ENCODE assay signal across 17 cellular contexts in the genomic region with DNA sequence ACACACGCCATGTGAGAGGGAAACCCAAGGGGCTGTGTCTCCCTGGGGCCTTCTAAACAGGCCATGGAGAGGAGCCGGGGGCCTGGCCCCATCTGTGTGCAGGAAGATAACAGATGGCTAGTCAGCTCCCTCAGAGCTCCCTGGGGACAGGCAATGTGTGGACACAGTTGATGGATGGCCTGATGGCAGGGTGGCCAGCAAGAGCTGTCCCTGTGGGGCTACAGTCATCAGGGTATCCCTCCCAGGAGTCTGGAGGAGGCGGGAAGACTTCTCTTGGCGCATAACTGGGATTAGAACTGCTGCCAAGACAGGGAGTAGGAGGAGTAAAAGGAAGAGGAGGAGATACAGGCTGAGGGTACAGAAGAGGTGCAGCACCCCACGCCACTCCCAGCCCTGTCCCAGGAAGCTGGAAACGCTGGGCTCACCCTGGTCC. TPM values are rescaled to one million over a fixed set of nuclear protein-coding genes. Genes with fewer than 3 reads are reported as not detected.
DNase-seq lines count a peak whose midpoint lies in the region; ATAC-seq, FAIRE-seq and TF ChIP-seq lines count a peak whose summit lies in the region.
"Had no signal": no experiment of that assay in that cellular context is flagged by ENCODE, and none has a peak within 500 bp of the region (broad histone marks: within the 10 kb centered on the region; RNA-seq: fewer than 3 reads in every experiment).

No MANE protein-coding gene starts in this region.

- H3K9ac ChIP-seq in BLaER1, result peak overlapping the region; percentile 25; the same call in 1 of the 2 replicates
- peak overlapping the region; percentile 21 to 79; a peak in 2 of 4 replicates for H3K9ac ChIP-seq in K562 (ENCODE audit: insufficient read depth in 1 of 2, low read depth in 2 of 2, low read length in 2 of 2)

- no peaks in the 10 kb centered on the region for H3K9me3 Mint-ChIP-seq in stimulated activated naive B cell treated with anti-CD40 and anti-IgM and Interleukin-4, amounts not matched to agents 10 μg/mL and 1 μg/mL and 100 μg/mL, for 72 hours
- H3K9me3 Mint-ChIP-seq: activated naive CD4-positive, alpha-beta T cell treated with anti-CD3 and anti-CD28 coated beads, Interleukin-2, amount 10 ng/mL, durations not matched to agents 7 days and 5 days; GM23338; natural killer cell treated with Interleukin-12 subunit alpha and Interleukin-12 subunit beta and Interleukin-15 and Interleukin-18, amount 100 ng/mL, for 72 hours had no signal

- TF ChIP-seq CTCF in K562 (IDR thresholded peaks at IDR 0.05 in 2 of 3, conservative IDR thresholded peaks at IDR 0.05 in 1 of 3; ENCODE audit: insufficient read depth in 2 of 3, low read depth in 1 of 3, low read length in 3 of 3), result no peak

- peak in 1 of 2 experiments; percentile 33; a peak in 1 of 4 replicates for TF ChIP-seq RAD21 in K562 (CRISPR knock-in tag; conservative IDR thresholded peaks at IDR 0.05 in 1 of 2, IDR thresholded peaks at IDR 0.05 in 1 of 2)

- H3K4me1 ChIP-seq in BLaER1 (peaks cover 69% of the 10 kb centered on the region), K562 (replicated peaks in 1 of 2; ENCODE audit: control insufficient read depth in 2 of 2, insufficient read depth in 2 of 2, low read length in 2 of 2) (peaks cover 38 to 48% of the 10 kb centered on the region in 2 experiments)

- peak overlapping the region; percentile 69 for H3K4me2 ChIP-seq in BLaER1
- peak overlapping the region; percentile 69 for H3K4me2 ChIP-seq in K562 (ENCODE audit: insufficient read depth, low read length)
- H3K4me2 ChIP-seq: GM23338 had no signal

- WGBS in K562 (ENCODE audit: insufficient coverage, low coverage, missing lambda C conversion rate), result 7% methylated on average over 6 of the region's 6 CpGs

- ATAC-seq in K562, result peak; percentile 96
- ATAC-seq in stimulated activated naive B cell treated with anti-CD40 and anti-IgM and Interleukin-4, amounts not matched to agents 10 μg/mL and 1 μg/mL and 100 μg/mL, for 72 hours (replicated peaks), result no peak
- no peak for ATAC-seq in HG03045 (IDR thresholded peaks at IDR 0.05; ENCODE audit: unreplicated experiment)
- ATAC-seq: activated CD4-positive, alpha-beta T cell treated with anti-CD3 and anti-CD28 coated beads for 36 hours; GM23338 had no signal

- no peak overlapping the region for H3K4me3 Mint-ChIP-seq in stimulated activated naive B cell treated with anti-CD40 and anti-IgM and Interleukin-4, amounts not matched to agents 10 μg/mL and 1 μg/mL and 100 μg/mL, for 72 hours
- H3K4me3 Mint-ChIP-seq: activated CD4-positive, alpha-beta T cell treated with anti-CD3 and anti-CD28 coated beads for 36 hours; activated naive CD4-positive, alpha-beta T cell treated with anti-CD3 and anti-CD28 coated beads, Interleukin-2, amount 10 ng/mL, durations not matched to agents 7 days and 5 days; B cell; GM23338; natural killer cell treated with Interleukin-12 subunit alpha and Interleukin-12 subunit beta and Interleukin-15 and Interleukin-18, amount 100 ng/mL, for 72 hours had no signal

- H3K27ac ChIP-seq in BLaER1, result peak overlapping the region; percentile 73
- H3K27ac ChIP-seq in K562 (ENCODE audit: extremely low read depth, low read depth, low read length), result peak overlapping the region; percentile 58

- H3K79me2 ChIP-seq in K562 (ENCODE audit: control insufficient read depth, insufficient read depth, low read length), result peaks cover 73% of the 10 kb centered on the region

- peak; percentile 81 for TF ChIP-seq EP300 in K562 (IDR thresholded peaks at IDR 0.05; ENCODE audit: low read length)

- no peak for TF ChIP-seq POLR2A in K562 (conservative IDR thresholded peaks at IDR 0.05)

- H3K27ac Mint-ChIP-seq in stimulated activated naive B cell treated with anti-CD40 and anti-IgM and Interleukin-4, amounts not matched to agents 10 μg/mL and 1 μg/mL and 100 μg/mL, for 72 hours, result no peak overlapping the region
- H3K27ac Mint-ChIP-seq: activated CD4-positive, alpha-beta T cell treated with anti-CD3 and anti-CD28 coated beads for 36 hours; activated naive CD4-positive, alpha-beta T cell treated with anti-CD3 and anti-CD28 coated beads, Interleukin-2, amount 10 ng/mL, durations not matched to agents 7 days and 5 days; B cell; GM23338; natural killer cell treated with Interleukin-12 subunit alpha and Interleukin-12 subunit beta and Interleukin-15 and Interleukin-18, amount 100 ng/mL, for 72 hours had no signal

- H4K20me1 ChIP-seq in BLaER1 (peaks cover 67% of the 10 kb centered on the region), K562 (replicated peaks; ENCODE audit: control insufficient read depth, insufficient read depth, low read length) (peaks cover 13% of the 10 kb centered on the region)

- in situ Hi-C loops in K562 (cut with MboI), result no loop called here

- peak; percentile 99 for FAIRE-seq in K562 (lab: Jason Lieb, UNC)

- DNase-seq in NCI-H1694 (lab: John Stamatoyannopoulos, UW), result peak; percentile 88
- peak; percentile 72 to 95 (median 86) for DNase-seq in K562 (ENCODE audit: extremely low read depth in 1 of 4, low spot score in 3 of 4)
- peak; percentile 71 for DNase-seq in myocyte (ENCODE audit: low read depth)
- no peak for DNase-seq in stimulated activated naive B cell treated with anti-CD40 and anti-IgM and Interleukin-4, amounts not matched to agents 10 μg/mL and 1 μg/mL and 100 μg/mL, for 72 hours
- DNase-seq in hypothalamus (lab: John Stamatoyannopoulos, UW), result no peak
- DNase-seq in amygdala (lab: John Stamatoyannopoulos, UW), result no peak
- DNase-seq: activated CD4-positive, alpha-beta T cell treated with anti-CD3 and anti-CD28 coated beads for 36 hours; activated naive CD4-positive, alpha-beta T cell treated with anti-CD3 and anti-CD28 coated beads, Interleukin-2, amount 10 ng/mL, durations not matched to agents 7 days and 5 days; NCI-H2029; retina; SHP77 treated with DMSO at 0.1 percent for 48 hours; stimulated activated CD4-positive, alpha-beta T cell treated with anti-CD3 and anti-CD28 coated beads, Interleukin-1b, Interleukin-23, amount 100 ng/mL, for 48 hours had no signal

- peaks cover 28% of the 10 kb centered on the region for H3K36me3 ChIP-seq in BLaER1
- H3K36me3 ChIP-seq in K562 (ENCODE audit: control insufficient read depth, insufficient read depth, low read length), result peaks cover 60% of the 10 kb centered on the region

- no peaks in the 10 kb centered on the region for H3K27me3 ChIP-seq in BLaER1
- H3K27me3 ChIP-seq in K562 (ENCODE audit: control insufficient read depth in 2 of 2, insufficient read depth in 2 of 2, low read length in 2 of 2), result no peaks in the 10 kb centered on the region

- H3K9me3 ChIP-seq in BLaER1 (no peaks in the 10 kb centered on the region), K562 (replicated peaks; ENCODE audit: control insufficient read depth, insufficient read depth, low read depth, low read length) (no peaks in the 10 kb centered on the region)

- H3K36me3 Mint-ChIP-seq in stimulated activated naive B cell treated with anti-CD40 and anti-IgM and Interleukin-4, amounts not matched to agents 10 μg/mL and 1 μg/mL and 100 μg/mL, for 72 hours, result peaks cover 30 to 32% of the 10 kb centered on the region in 2 donors
- H3K36me3 Mint-ChIP-seq: activated naive CD4-positive, alpha-beta T cell treated with anti-CD3 and anti-CD28 coated beads, Interleukin-2, amount 10 ng/mL, durations not matched to agents 7 days and 5 days; natural killer cell treated with Interleukin-12 subunit alpha and Interleukin-12 subunit beta and Interleukin-15 and Interleukin-18, amount 100 ng/mL, for 72 hours had no signal

- H3K27me3 Mint-ChIP-seq in stimulated activated naive B cell treated with anti-CD40 and anti-IgM and Interleukin-4, amounts not matched to agents 10 μg/mL and 1 μg/mL and 100 μg/mL, for 72 hours, result no peaks in the 10 kb centered on the region
- H3K27me3 Mint-ChIP-seq: activated CD4-positive, alpha-beta T cell treated with anti-CD3 and anti-CD28 coated beads for 36 hours; activated naive CD4-positive, alpha-beta T cell treated with anti-CD3 and anti-CD28 coated beads, Interleukin-2, amount 10 ng/mL, durations not matched to agents 7 days and 5 days; B cell; natural killer cell treated with Interleukin-12 subunit alpha and Interleukin-12 subunit beta and Interleukin-15 and Interleukin-18, amount 100 ng/mL, for 72 hours had no signal

- intact Hi-C loops in K562 (cut with micrococcal nuclease), result loop anchor here (2.0 kb wide), 1 partner anchor 16 kb away; no protein-coding TSS in a partner anchor

- POLR2A ChIA-PET in K562 (lab: Yijun Ruan, JAX), result interaction anchor here (1.0 to 5.6 kb wide), 5 partner anchors 8 to 14 kb away, joined by 3 to 74 read pairs (median 8); partner anchors contain the start of gene MYO18A

- H2AFZ ChIP-seq in K562 (ENCODE audit: low read depth, low read length), result no peak overlapping the region
- H2AFZ ChIP-seq: GM23338 had no signal

- CTCF ChIA-PET in K562 (lab: Yijun Ruan, JAX; ENCODE audit: low intra/inter-chr PET ratio), result no interaction called here

- peaks cover 8% of the 10 kb centered on the region for H3K9me1 ChIP-seq in K562 (ENCODE audit: control insufficient read depth, insufficient read depth, low read length)

- BruUV-seq in K562 (replicated peaks; lab: Mats Ljungman, UMichigan), result no TSS peak

- peaks cover 8 to 9% of the 10 kb centered on the region in 2 donors for H3K4me1 Mint-ChIP-seq in stimulated activated naive B cell treated with anti-CD40 and anti-IgM and Interleukin-4, amounts not matched to agents 10 μg/mL and 1 μg/mL and 100 μg/mL, for 72 hours

- H3K4me3 ChIP-seq in BLaER1, result no peak overlapping the region
- H3K4me3 ChIP-seq in K562, result no peak overlapping the region
- H3K4me3 ChIP-seq: GM23338 had no signal

TF ChIP-seq in K562, 482 proteins besides CTCF, POLR2A, EP300 and RAD21 (continues in another document):
- peak; percentile 35; the same call in 1 of the 2 replicates for TF ChIP-seq ZNF316 (IDR thresholded peaks at IDR 0.05)

RNA-seq across cellular contexts. Expression of gene MYO18A, which starts 17.3 kb away (rescaled TPM):
- total RNA-seq in K562 (2011; cell fraction: chromatin; rRNA removed; ENCODE audit: low replicate concordance), result 148 and 349 TPM in 2 replicates
- total RNA-seq in K562 (2011; cell fraction: nucleolus; rRNA removed), result 124 and 136 TPM in 2 replicates
- total RNA-seq in K562 (2011; cell fraction: nucleoplasm; rRNA removed), result 129 and 134 TPM in 2 replicates
- total RNA-seq in K562 (2014; rRNA removed) (41.7 and 42.3 TPM in 2 replicates), K562 (2014; rRNA removed; fragmentation: Illumina TruSeq; extraction: Trizol) (10.4 and 16.4 TPM in 2 replicates), K562 (2015; rRNA removed; fragmentation: Illumina TruSeq; extraction: Trizol) (17.1 and 19.2 TPM in 2 replicates), K562 (2021) (51.8 and 65.4 TPM in 2 replicates), myocyte (167 and 209 TPM in 2 replicates)
- polyA plus RNA-seq in K562 (2011; rRNA removed) (8.1 and 10.7 TPM in 2 replicates), K562 (2014; fragmentation: Illumina TruSeq; extraction: Trizol) (34.4 and 39.1 TPM in 2 replicates), K562 (2014; fragmentation: Nextera tagmentation; extraction: Ambion mirVana) (1 to 10 TPM; 2.5 TPM), K562 (2014; rRNA removed) (20.4 and 32.3 TPM in 2 replicates)
- 7.3 and 9.5 TPM in 2 replicates for polyA plus RNA-seq in K562 (2011; cell fraction: cytosol; rRNA removed)
- polyA plus RNA-seq in K562 (2011; cell fraction: nucleus; rRNA removed), result 62.2 and 107 TPM in 2 replicates
- polyA plus RNA-seq in K562 (2012), result 31.3 and 34.9 TPM in 2 replicates
- 12.1 and 19.8 TPM in 2 replicates for polyA minus RNA-seq in K562 (2011; rRNA and poly(A)+ RNA removed)
- 22.1 and 22.6 TPM in 2 replicates for polyA minus RNA-seq in K562 (2011; cell fraction: cytosol; rRNA and poly(A)+ RNA removed)
- polyA minus RNA-seq in K562 (2011; cell fraction: nucleus; rRNA and poly(A)+ RNA removed), result 40.4 and 54.3 TPM in 2 replicates
- polyA plus RNA-seq in myocyte (2012), result 78.9 TPM

Comparison
In these comparisons a context has a peak if more than half of its experiments do, and no peak if none do; other contexts are left out.
1. DNase-seq: peak in NCI-H1694 (single experiment), K562 (4 of 4) and myocyte (single experiment); none in stimulated activated naive B cell treated with anti-CD40 and anti-IgM and Interleukin-4, amounts not matched to agents 10 μg/mL and 1 μg/mL and 100 μg/mL, for 72 hours (single experiment), hypothalamus (0 of 51) and amygdala (0 of 56).